Comparison of ENCODE assay signal across 8 cellular contexts in genomic region chr2:186459009-186459408, GRCh38. TPM values are rescaled to one million over a fixed set of nuclear protein-coding genes. Genes with fewer than 3 reads are reported as not detected.
DNase-seq lines count a peak whose midpoint lies in the region; ATAC-seq and TF ChIP-seq lines count a peak whose summit lies in the region.
"Had no signal": no experiment of that assay in that cellular context is flagged by ENCODE, and none has a peak within 500 bp of the region (broad histone marks: within the 10 kb centered on the region; RNA-seq: fewer than 3 reads in every experiment).

No MANE protein-coding gene starts in this region.

- BruUV-seq in mammary epithelial cell (replicated peaks; lab: Mats Ljungman, UMichigan): no TSS peak

- DNase-seq in NCI-H2029 treated with DMSO at 0.1 percent for 48 hours (lab: John Stamatoyannopoulos, UW) (peak; percentile 10), mammary epithelial cell (peak; percentile 28), neural progenitor cell (ENCODE audit: low spot score) (peak; percentile 17), KG1 (lab: John Stamatoyannopoulos, UW) (no peak), Right ventricle myocardium inferior (ENCODE audit: missing footprints) (no peak)
- DNase-seq in effector CD4-positive, alpha-beta T cell: no peak

- dilution Hi-C loops in mammary epithelial cell (cut with HindIII; ENCODE audit: low sequenced_read_pairs): no loop called here

- H3K4me3 Mint-ChIP-seq in neural progenitor cell: no peak overlapping the region

- H3K9me3 ChIP-seq in mammary epithelial cell (replicated peaks; ENCODE audit: insufficient read depth, low read length): no peaks in the 10 kb centered on the region
- H3K9me3 ChIP-seq in neural progenitor cell (ENCODE audit: low read depth): no peaks in the 10 kb centered on the region

- H2AFZ ChIP-seq in mammary epithelial cell (ENCODE audit: low read depth, low read length) (no peak overlapping the region), neural progenitor cell (replicated peaks) (no peak overlapping the region)

- no peaks in the 10 kb centered on the region for H3K36me3 Mint-ChIP-seq in neural progenitor cell

- peak; percentile 42 to 55 for TF ChIP-seq CTCF in mammary epithelial cell (conservative IDR thresholded peaks at IDR 0.05 in 1 of 2, IDR thresholded peaks at IDR 0.05 in 1 of 2; ENCODE audit: extremely low read depth in 1 of 2, insufficient read depth in 1 of 2, low read depth in 1 of 2, low read length in 2 of 2)
- peak; percentile 46 for TF ChIP-seq CTCF in neural progenitor cell (IDR thresholded peaks at IDR 0.05)

- H3K36me3 ChIP-seq in mammary epithelial cell (ENCODE audit: insufficient read depth, low read length) (peaks cover 2% of the 10 kb centered on the region), neural progenitor cell (no peaks in the 10 kb centered on the region)

- H3K4me2 ChIP-seq in mammary epithelial cell (ENCODE audit: insufficient read depth, low read depth, low read length): no peak overlapping the region
- H3K4me2 ChIP-seq in neural progenitor cell: no peak overlapping the region

- H3K27me3 ChIP-seq in mammary epithelial cell (ENCODE audit: insufficient read depth, low read length) (no peaks in the 10 kb centered on the region), neural progenitor cell (no peaks in the 10 kb centered on the region)

- CTCF ChIA-PET in mammary epithelial cell (lab: Charles Lee; ENCODE audit: low non-redundant PET): no interaction called here

- in situ Hi-C loops in mammary epithelial cell (cut with MboI; ENCODE audit: low sequenced_read_pairs in 2 of 2): loop anchor here (25.0 kb wide), 3 partner anchors 497 to 1172 kb away; partner anchors contain the start of gene FSIP2 (in 1 of the 2)

- peak; percentile 49 for ATAC-seq in GM18502 (IDR thresholded peaks at IDR 0.05; ENCODE audit: poor library complexity, unreplicated experiment)
- ATAC-seq in Right ventricle myocardium inferior: no peak

- H3K27me3 Mint-ChIP-seq in neural progenitor cell (ENCODE audit: insufficient read depth, low read depth): no peaks in the 10 kb centered on the region

- H4K20me1 ChIP-seq in mammary epithelial cell (ENCODE audit: insufficient read depth, low read length): no peaks in the 10 kb centered on the region
- no peaks in the 10 kb centered on the region for H4K20me1 ChIP-seq in neural progenitor cell (ENCODE audit: low read depth)

- H3F3A ChIP-seq in neural progenitor cell (ENCODE audit: low read depth): peaks cover 4% of the 10 kb centered on the region

- H3K4me1 Mint-ChIP-seq in neural progenitor cell: no peaks in the 10 kb centered on the region

- intact Hi-C loops in mammary epithelial cell (cut with micrococcal nuclease): loop anchor here (5.0 kb wide), 2 partner anchors 1167 to 1252 kb away; no protein-coding TSS in a partner anchor
- intact Hi-C loops in Right ventricle myocardium inferior (cut with DNase I): no loop called here

- H3K79me2 ChIP-seq in mammary epithelial cell (ENCODE audit: insufficient read depth, low read length) (no peaks in the 10 kb centered on the region), neural progenitor cell (ENCODE audit: low read depth) (no peaks in the 10 kb centered on the region)

- H3K4me3 ChIP-seq in mammary epithelial cell (replicated peaks in 1 of 3; ENCODE audit: insufficient read depth in 1 of 3, low read depth in 2 of 3, low read length in 3 of 3): no peak overlapping the region
- H3K4me3 ChIP-seq in neural progenitor cell: no peak overlapping the region
- H3K4me3 ChIP-seq: SK-N-MC had no signal

- H3K4me1 ChIP-seq in mammary epithelial cell (ENCODE audit: insufficient read depth, low read length) (peaks cover 15% of the 10 kb centered on the region), neural progenitor cell (peaks cover 10% of the 10 kb centered on the region)

- no peaks in the 10 kb centered on the region for H3K9me3 Mint-ChIP-seq in neural progenitor cell

- H3K27ac ChIP-seq in mammary epithelial cell (ENCODE audit: insufficient read depth, low read depth, low read length): no peak overlapping the region
- H3K27ac ChIP-seq in neural progenitor cell: no peak overlapping the region
- H3K27ac ChIP-seq: SK-N-MC had no signal

- WGBS in mammary epithelial cell (ENCODE audit: low coverage, missing lambda C conversion rate): 84% methylated on average over 2 of the region's 2 CpGs

- H3K27ac Mint-ChIP-seq in neural progenitor cell: no peak overlapping the region

- H3K9ac ChIP-seq in mammary epithelial cell (ENCODE audit: insufficient read depth, low read length): no peak overlapping the region
- H3K9ac ChIP-seq in neural progenitor cell: no peak overlapping the region

RNA-seq across cellular contexts. Expression of gene ZC3H15, which starts 27.1 kb away (rescaled TPM):
- total RNA-seq in mammary epithelial cell: 10 to 100 TPM; 53.5 to 72.1 TPM
- 59.8 TPM for polyA plus RNA-seq in mammary epithelial cell
- 38.1 TPM for polyA minus RNA-seq in mammary epithelial cell
- 61.5 and 88.6 TPM in 2 replicates for total RNA-seq in neural progenitor cell (ENCODE audit: low replicate concordance)
- 27.2 TPM for total RNA-seq in Right ventricle myocardium inferior

Comparison
In these comparisons a context has a peak if more than half of its experiments do, and no peak if none do; other contexts are left out.
1. DNase-seq: peak in NCI-H2029 treated with DMSO at 0.1 percent for 48 hours (single experiment), mammary epithelial cell (single experiment) and neural progenitor cell (single experiment); none in KG1 (single experiment), Right ventricle myocardium inferior (single experiment) and effector CD4-positive, alpha-beta T cell (single experiment).